In the genomic region with DNA sequence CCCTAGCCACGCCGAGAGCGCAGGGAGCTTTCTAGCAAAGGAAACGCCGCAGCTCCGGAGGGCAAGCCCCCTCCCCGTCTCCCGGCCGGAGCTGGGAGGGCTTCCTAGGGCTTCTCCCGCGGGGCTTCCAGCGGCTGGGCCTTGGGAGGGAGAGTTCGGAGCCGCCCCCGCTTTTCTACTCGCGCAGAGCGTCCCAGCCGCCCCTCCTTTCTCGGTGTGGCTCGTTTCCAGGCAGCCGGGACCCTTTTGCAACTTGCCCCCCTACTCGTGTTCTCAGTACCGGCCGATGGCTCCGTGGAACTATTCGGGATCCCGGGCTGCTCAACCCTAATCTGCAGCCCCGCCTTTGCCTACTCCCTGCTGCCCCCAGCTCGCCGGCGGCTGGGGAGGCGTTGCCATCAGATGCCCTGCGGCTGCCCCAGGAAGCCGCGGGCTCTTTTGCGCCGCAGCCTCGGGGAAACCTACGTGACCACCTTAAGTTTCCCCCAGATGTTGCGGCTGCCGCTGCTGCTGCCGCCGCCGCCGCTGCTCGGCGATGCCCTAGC, we compare ENCODE assay signal across 8 cellular contexts. TPM values are rescaled to one million over a fixed set of nuclear protein-coding genes. Genes with fewer than 3 reads are reported as not detected.
DNase-seq lines count a peak whose midpoint lies in the region; ATAC-seq and TF ChIP-seq lines count a peak whose summit lies in the region.

No MANE protein-coding gene starts in this region.

- H3K27ac ChIP-seq in CD4-positive, CD25-positive, alpha-beta regulatory T cell (ENCODE audit: insufficient read depth, low read length, poor library complexity, severe bottlenecking), result peak overlapping the region; percentile 99

- peak overlapping the region; percentile 98 to 100 (median 98) for H3K4me3 Mint-ChIP-seq in CD4-positive, CD25-positive, alpha-beta regulatory T cell
- H3K4me3 Mint-ChIP-seq in activated naive CD8-positive, alpha-beta T cell treated with anti-CD3 and anti-CD28 coated beads for 36 hours, result peak overlapping the region; percentile 94

- peaks cover 0 to 8% (median 0%) of the 10 kb centered on the region in 7 donors for H3K9me3 Mint-ChIP-seq in CD4-positive, CD25-positive, alpha-beta regulatory T cell
- H3K9me3 Mint-ChIP-seq in activated naive CD8-positive, alpha-beta T cell treated with anti-CD3 and anti-CD28 coated beads for 36 hours, result no peaks in the 10 kb centered on the region

- in situ Hi-C loops in GM18951 (cut with MboI; ENCODE audit: low sequenced_read_pairs, unreplicated experiment), result loop anchor here (10.0 kb wide), 1 partner anchor 251 kb away; no protein-coding TSS in a partner anchor

- H3K27me3 Mint-ChIP-seq in CD4-positive, CD25-positive, alpha-beta regulatory T cell, result peaks cover 31% of the 10 kb centered on the region
- peaks cover 16% of the 10 kb centered on the region for H3K27me3 Mint-ChIP-seq in activated naive CD8-positive, alpha-beta T cell treated with anti-CD3 and anti-CD28 coated beads for 36 hours

- no peaks in the 10 kb centered on the region for H3K36me3 Mint-ChIP-seq in CD4-positive, CD25-positive, alpha-beta regulatory T cell
- peaks cover 33% of the 10 kb centered on the region for H3K36me3 Mint-ChIP-seq in activated naive CD8-positive, alpha-beta T cell treated with anti-CD3 and anti-CD28 coated beads for 36 hours

- peak in 2 of 3 donors; percentile 75 to 91 for DNase-seq in CD4-positive, CD25-positive, alpha-beta regulatory T cell
- peak; percentile 95 for DNase-seq in OCI-M1 (lab: John Stamatoyannopoulos, UW)
- peak; percentile 84 for DNase-seq in activated naive CD8-positive, alpha-beta T cell treated with anti-CD3 and anti-CD28 coated beads for 36 hours
- peak; percentile 81 for DNase-seq in left cardiac atrium
- DNase-seq in posterior vena cava (ENCODE audit: low spot score), result peak; percentile 93
- DNase-seq in amniotic stem cell (lab: John Stamatoyannopoulos, UW), result no peak

- peaks cover 22 to 46% (median 37%) of the 10 kb centered on the region in 4 donors for H3K4me1 Mint-ChIP-seq in CD4-positive, CD25-positive, alpha-beta regulatory T cell
- peaks cover 50% of the 10 kb centered on the region for H3K4me1 Mint-ChIP-seq in activated naive CD8-positive, alpha-beta T cell treated with anti-CD3 and anti-CD28 coated beads for 36 hours

- TF ChIP-seq POLR2A in GM18951 (IDR thresholded peaks at IDR 0.05; ENCODE audit: extremely low read depth, insufficient read depth, insufficient read length), result peak; percentile 48

- no peaks in the 10 kb centered on the region for H3K27me3 ChIP-seq in CD4-positive, CD25-positive, alpha-beta regulatory T cell (ENCODE audit: control insufficient read depth, insufficient read depth, low read length)

- H3K36me3 ChIP-seq in CD4-positive, CD25-positive, alpha-beta regulatory T cell (ENCODE audit: control insufficient read depth, insufficient read depth, low read length), result peaks cover 3% of the 10 kb centered on the region

- H3K27ac Mint-ChIP-seq in CD4-positive, CD25-positive, alpha-beta regulatory T cell, result peak overlapping the region; percentile 98 to 100 (median 99)
- peak overlapping the region; percentile 98 for H3K27ac Mint-ChIP-seq in activated naive CD8-positive, alpha-beta T cell treated with anti-CD3 and anti-CD28 coated beads for 36 hours

- ATAC-seq in CD4-positive, CD25-positive, alpha-beta regulatory T cell (ENCODE audit: low read depth in 2 of 2), result peak; percentile 36 to 40
- ATAC-seq in HG03135 (IDR thresholded peaks at IDR 0.05; ENCODE audit: unreplicated experiment), result peak; percentile 38
- ATAC-seq in left cardiac atrium, result peak; percentile 38 to 50

- no peaks in the 10 kb centered on the region for H3K9me3 ChIP-seq in CD4-positive, CD25-positive, alpha-beta regulatory T cell (ENCODE audit: control insufficient read depth in 2 of 2, low read length in 2 of 2)

- peak overlapping the region; percentile 93 for H3K4me3 ChIP-seq in CD4-positive, CD25-positive, alpha-beta regulatory T cell (ENCODE audit: low read depth, low read length)

- peaks cover 45% of the 10 kb centered on the region for H3K4me1 ChIP-seq in CD4-positive, CD25-positive, alpha-beta regulatory T cell (ENCODE audit: control insufficient read depth, insufficient read depth, low read length, poor library complexity, severe bottlenecking)

- intact Hi-C loops in left cardiac atrium (cut with DNase I) (loop anchor here in 1 of 2 donors (1.0 to 5.0 kb wide), 3 partner anchors 8 to 258 kb away; no protein-coding TSS in a partner anchor), posterior vena cava (cut with DNase I) (loop anchor here in 1 of 2 donors (10.0 kb wide), 1 partner anchor 261 kb away; no protein-coding TSS in a partner anchor)

RNA-seq across cellular contexts. Expression of a gene that starts 1.5 kb away (rescaled TPM):
- 398 TPM for total RNA-seq in CD4-positive, CD25-positive, alpha-beta regulatory T cell
- 10 to 100 TPM; 11.4 to 22.6 (median 13.4) TPM for polyA plus RNA-seq in CD4-positive, CD25-positive, alpha-beta regulatory T cell
- 10 to 100 TPM; 47.7 to 49.9 TPM for total RNA-seq in activated naive CD8-positive, alpha-beta T cell treated with anti-CD3 and anti-CD28 coated beads for 36 hours
- total RNA-seq in left cardiac atrium, result 1 to 10 TPM; 2.4 to 9.2 TPM
- total RNA-seq in posterior vena cava, result 10 to 100 TPM in 1 of 2 donors, 1 to 10 TPM in 1; 7.8 to 15.5 TPM
